In the genomic region with DNA sequence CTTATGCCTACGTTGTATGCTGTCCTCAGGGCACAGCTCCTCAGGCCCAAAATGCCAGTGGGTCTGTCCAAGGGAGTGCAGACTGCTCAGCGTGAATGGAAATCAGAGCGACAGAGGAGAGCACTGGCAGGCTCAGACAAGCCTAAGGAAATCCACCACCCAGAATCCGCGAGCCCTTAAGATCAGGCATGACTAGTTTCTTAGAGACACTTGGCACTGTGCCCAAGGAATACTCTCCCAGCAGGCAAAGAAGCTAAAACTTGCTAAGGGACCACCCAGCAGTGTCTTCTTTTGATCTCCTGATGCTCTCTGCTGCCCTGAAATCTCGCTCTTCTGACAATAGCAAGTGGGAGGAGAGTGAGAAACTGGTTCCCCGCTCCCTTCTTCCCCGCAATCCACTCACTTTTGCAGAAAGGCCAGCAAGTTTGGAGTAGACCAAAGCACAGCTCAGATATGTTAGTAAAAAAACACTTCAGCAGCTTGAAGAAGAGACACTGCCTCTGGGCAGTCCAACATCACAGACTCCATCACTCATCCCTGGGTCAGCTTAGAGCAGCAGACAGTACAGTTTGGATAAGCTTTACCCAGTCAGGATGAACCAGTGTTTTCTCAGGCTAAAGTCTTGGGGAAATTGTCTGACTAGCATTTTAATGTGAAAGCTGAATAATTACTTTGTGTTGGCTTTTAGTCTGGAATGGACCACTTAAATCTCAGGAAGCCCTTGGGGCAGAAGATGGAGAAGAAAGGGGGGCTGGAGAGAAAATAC, we compare ENCODE assay signal across 9 cellular contexts. TPM values are rescaled to one million over a fixed set of nuclear protein-coding genes. Genes with fewer than 3 reads are reported as not detected.
DNase-seq lines count a peak whose midpoint lies in the region; ATAC-seq and TF ChIP-seq lines count a peak whose summit lies in the region.
"Had no signal": no experiment of that assay in that cellular context is flagged by ENCODE, and none has a peak within 500 bp of the region (broad histone marks: within the 10 kb centered on the region; RNA-seq: fewer than 3 reads in every experiment).

No MANE protein-coding gene starts in this region.

- in situ Hi-C loops in Panc1 (cut with HindIII; ENCODE audit: low pct_unique_long_range_greater_than_20kb, low sequenced_read_pairs) = no loop called here

- no peak overlapping the region for H4K8ac ChIP-seq in neuronal stem cell (ENCODE audit: low read depth, low read length)

- no peak for DNase-seq in CD4-positive, alpha-beta T cell
- DNase-seq in Panc1 (ENCODE audit: low read depth, low spot score) = no peak
- DNase-seq in epithelial cell of esophagus (ENCODE audit: low read depth) = peak; percentile 98
- no peak for DNase-seq in neuronal stem cell (ENCODE audit: low spot score)
- DNase-seq in T-helper 2 cell = no peak
- no peak for DNase-seq in NCI-H1417 treated with DMSO at 0.1 percent for 48 hours (lab: John Stamatoyannopoulos, UW)
- DNase-seq in H7 = no peak
- DNase-seq: SHP77 treated with DMSO at 0.1 percent for 48 hours had no signal

- no peak overlapping the region for H3K27ac ChIP-seq in CD4-positive, alpha-beta T cell (ENCODE audit: low read depth, low read length)
- H3K27ac ChIP-seq in Panc1 (ENCODE audit: low read length) (peak overlapping the region; percentile 55), neuronal stem cell (replicated peaks; ENCODE audit: low read length) (no peak overlapping the region)

- no peak overlapping the region for H4K91ac ChIP-seq in neuronal stem cell (ENCODE audit: low read depth, low read length, poor library complexity)

- peak overlapping the region; percentile 12 for H3K27ac Mint-ChIP-seq in CD4-positive, alpha-beta T cell

- no CpG with 5 or more reads among the region's 8 CpGs for WGBS in neuronal stem cell (ENCODE audit: extremely low coverage in 2 of 2, insufficient read length in 2 of 2, insufficient replicate concordance in 1 of 2), 2 donors

- H3K4me1 ChIP-seq in Panc1 (ENCODE audit: control insufficient read depth, insufficient read depth, low read length) (peaks cover 22% of the 10 kb centered on the region), neuronal stem cell (ENCODE audit: control insufficient read depth in 2 of 2, insufficient read depth in 1 of 2, low read depth in 1 of 2, low read length in 2 of 2) (peaks cover 7 to 16% of the 10 kb centered on the region in 2 donors)

- no peaks in the 10 kb centered on the region for H3K9me3 ChIP-seq in CD4-positive, alpha-beta T cell (ENCODE audit: control insufficient read depth, low read length)
- H3K9me3 ChIP-seq in Panc1 (ENCODE audit: control insufficient read depth, insufficient read depth, low read depth, low read length) (no peaks in the 10 kb centered on the region), neuronal stem cell (replicated peaks in 1 of 2; ENCODE audit: control insufficient read depth in 2 of 2, insufficient read depth in 1 of 2, low read depth in 1 of 2, low read length in 2 of 2) (no peaks in the 10 kb centered on the region)

- H3K79me1 ChIP-seq in neuronal stem cell (ENCODE audit: low read depth, low read length) = peaks cover 1% of the 10 kb centered on the region

- no peaks in the 10 kb centered on the region for H3K27me3 ChIP-seq in CD4-positive, alpha-beta T cell (ENCODE audit: control insufficient read depth, insufficient read depth, low read length)
- H3K27me3 ChIP-seq in Panc1 (ENCODE audit: control insufficient read depth, insufficient read depth, low read length) (no peaks in the 10 kb centered on the region), neuronal stem cell (ENCODE audit: control insufficient read depth in 3 of 3, insufficient read depth in 3 of 3, low read depth in 1 of 3, low read length in 3 of 3) (no peaks in the 10 kb centered on the region), H7 (ENCODE audit: control insufficient read depth, insufficient read depth, low read length) (no peaks in the 10 kb centered on the region)

- no peak overlapping the region for H2BK15ac ChIP-seq in neuronal stem cell (ENCODE audit: low read length)

- no peak overlapping the region for H3K14ac ChIP-seq in neuronal stem cell (ENCODE audit: low read length)

- H2BK120ac ChIP-seq in neuronal stem cell (ENCODE audit: low read depth, low read length) = no peak overlapping the region

- no peak overlapping the region for H3K4me3 ChIP-seq in Panc1 (ENCODE audit: low read depth in 2 of 2, low read length in 2 of 2)
- no peak overlapping the region for H3K4me3 ChIP-seq in epithelial cell of esophagus (ENCODE audit: low read length)
- H3K4me3 ChIP-seq in neuronal stem cell (ENCODE audit: low read length in 2 of 2) = no peak overlapping the region
- H3K4me3 ChIP-seq in H7 (ENCODE audit: insufficient read depth, low read depth, low read length) = no peak overlapping the region

- TF ChIP-seq CTCF in CD4-positive, alpha-beta T cell (IDR thresholded peaks at IDR 0.05) = no peak
- TF ChIP-seq CTCF in Panc1 (IDR thresholded peaks at IDR 0.05) = no peak
- no peak for TF ChIP-seq CTCF in epithelial cell of esophagus (IDR thresholded peaks at IDR 0.05; ENCODE audit: insufficient read depth, low read depth, low read length, missing control alignments)

- no peak overlapping the region for H2BK12ac ChIP-seq in neuronal stem cell (ENCODE audit: low read length)

- intact Hi-C loops in CD4-positive, alpha-beta T cell (cut with DNase I, micrococcal nuclease) = no loop called here
- intact Hi-C loops in Panc1 (cut with micrococcal nuclease; ENCODE audit: unreplicated experiment) = no loop called here

- no peaks in the 10 kb centered on the region for H3K9me3 Mint-ChIP-seq in CD4-positive, alpha-beta T cell

- H3K4me1 Mint-ChIP-seq in CD4-positive, alpha-beta T cell (ENCODE audit: low read depth) = peaks cover 22% of the 10 kb centered on the region

- peaks cover 87% of the 10 kb centered on the region for H3K36me3 Mint-ChIP-seq in CD4-positive, alpha-beta T cell (ENCODE audit: low read depth)

- H2AFZ ChIP-seq in neuronal stem cell (ENCODE audit: low read length) = peak overlapping the region; percentile 39

- H2BK5ac ChIP-seq in neuronal stem cell (ENCODE audit: low read length) = no peak overlapping the region

- H3K36me3 ChIP-seq in Panc1 (ENCODE audit: control insufficient read depth, insufficient read depth, low read length) (peaks cover 11% of the 10 kb centered on the region), neuronal stem cell (replicated peaks in 1 of 2; ENCODE audit: control insufficient read depth in 2 of 2, insufficient read depth in 2 of 2, low read length in 2 of 2) (peaks cover 2 to 21% of the 10 kb centered on the region in 2 donors), H7 (replicated peaks; ENCODE audit: control insufficient read depth, insufficient read depth, low read length) (peaks cover 7% of the 10 kb centered on the region)

- no peak for ATAC-seq in CD4-positive, alpha-beta T cell (ENCODE audit: poor library complexity)
- no peak for ATAC-seq in Panc1
- ATAC-seq in HG03442 (IDR thresholded peaks at IDR 0.05; ENCODE audit: unreplicated experiment) = no peak

- H3K4me2 ChIP-seq in neuronal stem cell (ENCODE audit: insufficient read depth, low read length, poor library complexity, severe bottlenecking) = no peak overlapping the region

- no peak overlapping the region for H2AK5ac ChIP-seq in neuronal stem cell (ENCODE audit: low read depth, low read length)

- H3K27me3 Mint-ChIP-seq in CD4-positive, alpha-beta T cell = no peaks in the 10 kb centered on the region

- no peak overlapping the region for H3K4ac ChIP-seq in neuronal stem cell (ENCODE audit: low read length)

- CTCF ChIA-PET in CD4-positive, alpha-beta T cell (lab: Charles Lee) = interaction anchor here (0.9 kb wide), 1 partner anchor 9 kb away, joined by 3 read pairs; no protein-coding TSS in a partner anchor
- CTCF ChIA-PET in Panc1 (lab: Charles Lee) = no interaction called here

- POLR2A ChIA-PET in CD4-positive, alpha-beta T cell (lab: Charles Lee) = no interaction called here
- POLR2A ChIA-PET in Panc1 (lab: Charles Lee) = interaction anchor here (1.1 kb wide), 1 partner anchor 90 kb away, joined by 4 read pairs; a partner anchor contains a TSS

- BruUV-seq in Panc1 (replicated peaks; lab: Mats Ljungman, UMichigan) = no TSS peak

- no peak overlapping the region for H3K18ac ChIP-seq in neuronal stem cell (ENCODE audit: low read length)

- H3K23ac ChIP-seq in neuronal stem cell (ENCODE audit: low read depth, low read length, poor library complexity) = no peak overlapping the region

- H3K9ac ChIP-seq in neuronal stem cell (ENCODE audit: low read depth, low read length, poor library complexity) = no peak overlapping the region

- H3K4me3 Mint-ChIP-seq in CD4-positive, alpha-beta T cell = no peak overlapping the region

RNA-seq across cellular contexts. Expression of a gene that starts 32.4 kb away (rescaled TPM):
- total RNA-seq in CD4-positive, alpha-beta T cell = 10 to 100 TPM; 23.6 to 24.8 TPM
- 43.3 TPM for total RNA-seq in Panc1 (2021; ENCODE audit: unreplicated experiment)
- 27.5 TPM for polyA plus RNA-seq in Panc1 (2012; ENCODE audit: insufficient read length)
- 2.5 TPM for polyA plus RNA-seq in neuronal stem cell (2013, experiment 1 of 2)
- 2.1 TPM for polyA plus RNA-seq in neuronal stem cell (2013, experiment 2 of 2)
- 24.1 and 46.7 TPM in 2 replicates for total RNA-seq in H7 (2014; rRNA removed; shearing (Covaris generic))
